Comparison of ENCODE assay signal across 1 cellular context in the genomic region with DNA sequence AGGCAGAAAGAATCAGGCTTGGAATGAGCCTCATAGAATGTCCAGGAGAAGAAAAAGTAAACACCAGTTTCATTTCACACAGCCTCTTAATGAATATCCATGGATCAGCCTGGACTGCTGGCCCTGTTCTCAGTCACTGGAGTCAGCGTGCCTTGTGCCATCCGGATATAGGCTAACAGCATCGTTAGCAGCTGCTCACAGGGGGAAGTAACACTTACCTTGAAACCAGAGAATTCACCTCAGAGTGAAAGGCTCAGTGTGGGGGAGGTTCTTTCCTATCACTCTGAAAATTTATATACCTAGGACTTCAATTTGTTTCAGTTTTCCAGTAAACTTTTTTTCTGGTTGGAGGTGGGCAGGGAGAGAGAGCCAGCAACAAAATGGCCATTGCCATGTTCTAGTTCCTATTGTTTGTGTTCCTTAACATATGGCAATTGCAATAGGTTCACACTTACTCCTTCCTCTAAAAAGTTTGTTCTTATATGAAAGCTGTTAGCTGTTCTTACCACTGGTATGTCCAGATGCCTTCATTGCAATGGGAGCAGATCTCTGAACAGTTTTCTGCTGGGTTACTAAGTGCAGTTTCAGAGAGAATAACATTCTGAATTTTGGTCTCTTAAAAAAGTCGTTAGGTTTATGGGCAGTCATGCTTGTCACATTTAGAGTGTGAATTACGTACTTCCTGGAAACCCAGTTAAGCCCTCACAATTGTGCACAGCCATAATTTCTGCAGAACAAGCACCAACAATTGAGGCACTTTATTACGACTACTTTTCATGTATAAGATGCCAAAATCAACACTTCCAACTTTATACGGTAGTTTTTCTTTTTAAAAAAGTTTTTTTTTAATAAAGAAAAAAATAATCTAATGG.
TF ChIP-seq lines count a peak whose summit lies in the region.

No MANE protein-coding gene starts in this region.

TF ChIP-seq in SK-N-SH treated with all-trans-retinoic acid at 6 μM for 48 hours, 23 proteins besides CTCF, POLR2A, EP300 and RAD21 (continued from another document):
- TF ChIP-seq BACH2 (CRISPR knock-in tag; IDR thresholded peaks at IDR 0.05; ENCODE audit: borderline replicate concordance) (no peak), GLIS3 (CRISPR knock-in tag; IDR thresholded peaks at IDR 0.05) (no peak), ARNTL (CRISPR knock-in tag; IDR thresholded peaks at IDR 0.05; ENCODE audit: borderline replicate concordance, low read depth) (no peak)
